ENCODE assay signal across 9 cellular contexts in the genomic region with DNA sequence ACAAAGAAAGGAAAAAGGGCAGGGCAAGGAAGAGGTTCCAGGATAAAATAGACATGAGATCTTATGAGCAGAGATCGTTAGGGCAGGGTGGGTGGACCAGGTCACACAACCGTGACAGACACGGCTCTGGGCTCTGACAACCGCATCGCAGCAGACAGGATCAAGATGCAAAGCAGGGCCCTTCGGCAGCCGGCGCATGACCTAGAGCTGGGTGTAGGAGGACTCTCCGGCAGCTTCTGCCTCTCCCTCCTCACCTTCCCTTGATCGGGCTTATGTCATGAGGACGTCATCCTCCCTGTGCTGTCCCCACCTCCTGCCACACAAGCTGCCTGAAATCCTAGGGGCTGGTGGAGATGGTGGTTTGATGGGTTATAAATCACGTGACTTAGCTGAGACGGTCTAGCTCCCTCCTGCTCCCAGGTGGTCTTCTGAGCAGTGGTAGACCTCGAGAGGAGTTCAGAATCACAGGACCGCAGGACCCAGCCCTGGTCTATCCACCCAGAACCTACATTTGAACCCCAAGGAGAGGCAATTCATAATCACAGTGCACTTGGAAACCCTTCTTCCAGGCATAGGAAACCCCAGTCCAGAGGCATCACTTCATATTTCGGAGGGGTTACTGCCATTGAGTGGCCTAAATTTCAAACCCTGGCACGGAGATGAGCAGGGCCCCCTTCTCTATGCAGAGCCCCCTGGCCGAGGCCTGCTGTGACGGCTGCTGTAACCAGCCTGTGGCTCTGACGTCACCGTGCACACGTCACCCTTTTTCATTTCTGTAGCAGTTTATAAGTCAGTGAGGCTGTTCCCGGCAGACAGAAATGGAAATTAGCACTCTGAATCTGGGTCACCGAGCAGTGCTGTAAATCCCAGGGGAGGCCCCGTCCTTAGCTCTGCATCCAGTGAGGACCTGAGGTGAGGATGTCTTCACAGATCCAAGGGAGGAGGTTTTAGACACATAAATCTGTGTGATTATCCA. TPM values are rescaled to one million over a fixed set of nuclear protein-coding genes. Genes with fewer than 3 reads are reported as not detected.
DNase-seq lines count a peak whose midpoint lies in the region; ATAC-seq and TF ChIP-seq lines count a peak whose summit lies in the region.
"Had no signal": no experiment of that assay in that cellular context is flagged by ENCODE, and none has a peak within 500 bp of the region (broad histone marks: within the 10 kb centered on the region; RNA-seq: fewer than 3 reads in every experiment).

No MANE protein-coding gene starts in this region.

- H3K27ac ChIP-seq in PC-3 (ENCODE audit: low read length): no peak overlapping the region

- H3K36me3 ChIP-seq in PC-3 (ENCODE audit: low read depth, low read length): no peaks in the 10 kb centered on the region

- peak; percentile 78 for DNase-seq in activated naive CD4-positive, alpha-beta T cell treated with Interleukin-2 at 50 U/mL for 16 hours
- no peak for DNase-seq in activated naive CD4-positive, alpha-beta T cell treated with anti-CD3 and anti-CD28 coated beads, Interleukin-2, amount 10 ng/mL, durations not matched to agents 7 days and 5 days
- DNase-seq in activated CD8-positive, alpha-beta memory T cell treated with anti-CD3 and anti-CD28 coated beads, Interleukin-2, amount 50 U/mL, for 4 hours: peak; percentile 39
- DNase-seq in A172 (ENCODE audit: low spot score) (no peak), PC-3 (no peak), type B pancreatic cell (ENCODE audit: extremely low spot score, unreplicated experiment) (no peak)

- TF ChIP-seq CTCF in PC-3 (conservative IDR thresholded peaks at IDR 0.05; ENCODE audit: low read depth, low read length): no peak
- no peak for TF ChIP-seq CTCF in type B pancreatic cell (conservative IDR thresholded peaks at IDR 0.05)

- H2AFZ ChIP-seq in PC-3 (ENCODE audit: low read length): no peak overlapping the region

- no peaks in the 10 kb centered on the region for H3F3A ChIP-seq in PC-3 (ENCODE audit: low read length, unreplicated experiment)

- H3K4me1 ChIP-seq in PC-3 (ENCODE audit: insufficient read depth, low read length): no peaks in the 10 kb centered on the region

- H3K4me2 ChIP-seq in PC-3 (ENCODE audit: low read length): no peak overlapping the region

- POLR2A ChIA-PET in PC-3 (lab: Charles Lee; ENCODE audit: unreplicated experiment): no interaction called here

- peak; percentile 91 for ATAC-seq in HG03045 (IDR thresholded peaks at IDR 0.05; ENCODE audit: unreplicated experiment)
- no peak for ATAC-seq in PC-3

- H4K20me1 ChIP-seq in PC-3 (ENCODE audit: low read length): no peaks in the 10 kb centered on the region

- intact Hi-C loops in PC-3 (cut with micrococcal nuclease): no loop called here

- no peaks in the 10 kb centered on the region for H3K36me3 Mint-ChIP-seq in activated naive CD4-positive, alpha-beta T cell treated with anti-CD3 and anti-CD28 coated beads, Interleukin-2, amount 10 ng/mL, durations not matched to agents 7 days and 5 days
- no peaks in the 10 kb centered on the region for H3K36me3 Mint-ChIP-seq in stimulated activated naive CD8-positive, alpha-beta T cell treated with anti-CD3 and anti-CD28 coated beads, Interleukin-15, Interleukin-2, amounts not matched to agents 100 ng/mL and 50 ng/mL, for 24 hours (ENCODE audit: low read depth)
- no peaks in the 10 kb centered on the region for H3K36me3 Mint-ChIP-seq in type B pancreatic cell

- H3K27ac Mint-ChIP-seq in activated naive CD4-positive, alpha-beta T cell treated with anti-CD3 and anti-CD28 coated beads, Interleukin-2, amount 10 ng/mL, durations not matched to agents 7 days and 5 days: no peak overlapping the region
- H3K27ac Mint-ChIP-seq in stimulated activated naive CD8-positive, alpha-beta T cell treated with anti-CD3 and anti-CD28 coated beads, Interleukin-15, Interleukin-2, amounts not matched to agents 100 ng/mL and 50 ng/mL, for 24 hours: peak overlapping the region; percentile 78
- H3K27ac Mint-ChIP-seq in type B pancreatic cell: no peak overlapping the region

- H3K4me3 ChIP-seq in PC-3 (ENCODE audit: low read length): no peak overlapping the region

- no peak overlapping the region for H3K9ac ChIP-seq in PC-3 (ENCODE audit: low read length)

- H3K9me3 Mint-ChIP-seq in activated naive CD4-positive, alpha-beta T cell treated with anti-CD3 and anti-CD28 coated beads, Interleukin-2, amount 10 ng/mL, durations not matched to agents 7 days and 5 days: no peaks in the 10 kb centered on the region
- no peaks in the 10 kb centered on the region for H3K9me3 Mint-ChIP-seq in stimulated activated naive CD8-positive, alpha-beta T cell treated with anti-CD3 and anti-CD28 coated beads, Interleukin-15, Interleukin-2, amounts not matched to agents 100 ng/mL and 50 ng/mL, for 24 hours
- H3K9me3 Mint-ChIP-seq in type B pancreatic cell: no peaks in the 10 kb centered on the region

- no peaks in the 10 kb centered on the region for H3K9me3 ChIP-seq in PC-3 (ENCODE audit: low read length)

- H3K27me3 Mint-ChIP-seq in activated naive CD4-positive, alpha-beta T cell treated with anti-CD3 and anti-CD28 coated beads, Interleukin-2, amount 10 ng/mL, durations not matched to agents 7 days and 5 days: peaks cover 19% of the 10 kb centered on the region
- H3K27me3 Mint-ChIP-seq in stimulated activated naive CD8-positive, alpha-beta T cell treated with anti-CD3 and anti-CD28 coated beads, Interleukin-15, Interleukin-2, amounts not matched to agents 100 ng/mL and 50 ng/mL, for 24 hours: peaks cover 7% of the 10 kb centered on the region
- H3K27me3 Mint-ChIP-seq in type B pancreatic cell: peaks cover 33% of the 10 kb centered on the region

- no peak overlapping the region for H3K4me3 Mint-ChIP-seq in activated naive CD4-positive, alpha-beta T cell treated with anti-CD3 and anti-CD28 coated beads, Interleukin-2, amount 10 ng/mL, durations not matched to agents 7 days and 5 days
- peak overlapping the region; percentile 71 for H3K4me3 Mint-ChIP-seq in stimulated activated naive CD8-positive, alpha-beta T cell treated with anti-CD3 and anti-CD28 coated beads, Interleukin-15, Interleukin-2, amounts not matched to agents 100 ng/mL and 50 ng/mL, for 24 hours
- no peak overlapping the region for H3K4me3 Mint-ChIP-seq in type B pancreatic cell

- H3K79me2 ChIP-seq in PC-3 (ENCODE audit: low read length): no peaks in the 10 kb centered on the region

- H3K27me3 ChIP-seq in PC-3 (ENCODE audit: low read length): peaks cover 46% of the 10 kb centered on the region

- no peaks in the 10 kb centered on the region for H3K9me2 ChIP-seq in PC-3 (replicated peaks; ENCODE audit: low read length)

- H3K4me1 Mint-ChIP-seq in activated naive CD4-positive, alpha-beta T cell treated with anti-CD3 and anti-CD28 coated beads, Interleukin-2, amount 10 ng/mL, durations not matched to agents 7 days and 5 days: peaks cover 8% of the 10 kb centered on the region
- H3K4me1 Mint-ChIP-seq in stimulated activated naive CD8-positive, alpha-beta T cell treated with anti-CD3 and anti-CD28 coated beads, Interleukin-15, Interleukin-2, amounts not matched to agents 100 ng/mL and 50 ng/mL, for 24 hours (ENCODE audit: low read depth): peaks cover 67% of the 10 kb centered on the region
- peaks cover 10% of the 10 kb centered on the region for H3K4me1 Mint-ChIP-seq in type B pancreatic cell (ENCODE audit: unreplicated experiment)

- no TSS peak for BruUV-seq in PC-3 (replicated peaks; lab: Mats Ljungman, UMichigan)

- CTCF ChIA-PET in activated naive CD4-positive, alpha-beta T cell treated with anti-CD3 and anti-CD28 coated beads, Interleukin-2, amount 10 ng/mL, durations not matched to agents 7 days and 5 days (lab: Charles Lee): no interaction called here
- CTCF ChIA-PET in PC-3 (lab: Charles Lee): no interaction called here

RNA-seq across cellular contexts. Expression of gene CCR6, which starts 8.7 kb away (rescaled TPM):
- total RNA-seq in A172 (2014; rRNA removed; shearing (Covaris generic)): not detected in 2 replicates
- total RNA-seq in PC-3 (2014; rRNA removed) (not detected in 2 replicates), type B pancreatic cell (ENCODE audit: low replicate concordance) (not detected in 2 replicates)
- total RNA-seq: SK-MEL-5 had no signal

RNA-seq across cellular contexts. Expression of gene GPR31, which starts 43.6 kb away (rescaled TPM):
- not detected in 2 replicates for total RNA-seq in A172 (2014; rRNA removed; shearing (Covaris generic))
- total RNA-seq in PC-3 (2014; rRNA removed): not detected in 2 replicates
- total RNA-seq in type B pancreatic cell (ENCODE audit: low replicate concordance): not detected in 2 replicates
- total RNA-seq: SK-MEL-5 had no signal

Comparison
In these comparisons a context has a peak if more than half of its experiments do, and no peak if none do; other contexts are left out.
1. DNase-seq: peak in activated naive CD4-positive, alpha-beta T cell treated with Interleukin-2 at 50 U/mL for 16 hours (single experiment) and activated CD8-positive, alpha-beta memory T cell treated with anti-CD3 and anti-CD28 coated beads, Interleukin-2, amount 50 U/mL, for 4 hours (single experiment); none in activated naive CD4-positive, alpha-beta T cell treated with anti-CD3 and anti-CD28 coated beads, Interleukin-2, amount 10 ng/mL, durations not matched to agents 7 days and 5 days (single experiment), A172 (single experiment), PC-3 (single experiment) and type B pancreatic cell (single experiment).